1 cellular context compared by ENCODE assay signal in genomic region chr9:12784461-12785250, GRCh38.
TF ChIP-seq lines count a peak whose summit lies in the region.

No MANE protein-coding gene starts in this region.

TF ChIP-seq in HepG2, 621 proteins besides CTCF, POLR2A, EP300 and RAD21 (continued from another document and continues in another):
- TF ChIP-seq ZBTB37 (CRISPR knock-in tag; IDR thresholded peaks at IDR 0.05) (no peak), KAT7 (CRISPR knock-in tag; IDR thresholded peaks at IDR 0.05; ENCODE audit: borderline replicate concordance) (peak; percentile 27; the same call in 1 of the 2 replicates), TFDP2 (CRISPR knock-in tag; IDR thresholded peaks at IDR 0.05) (no peak), GATAD2A (CRISPR knock-in tag; IDR thresholded peaks at IDR 0.05) (peak; percentile 89), HMG20A (CRISPR knock-in tag; IDR thresholded peaks at IDR 0.05; ENCODE audit: borderline replicate concordance) (peak; percentile 83; the same call in 1 of the 2 replicates), ZNF530 (CRISPR knock-in tag; IDR thresholded peaks at IDR 0.05; ENCODE audit: low read depth) (no peak), YEATS2 (CRISPR knock-in tag; IDR thresholded peaks at IDR 0.05; ENCODE audit: borderline replicate concordance) (peak; percentile 42; the same call in 1 of the 2 replicates), ZNF160 (CRISPR knock-in tag; IDR thresholded peaks at IDR 0.05) (no peak), SMYD3 (CRISPR knock-in tag; IDR thresholded peaks at IDR 0.05) (no peak), ZFP37 (CRISPR knock-in tag; IDR thresholded peaks at IDR 0.05; ENCODE audit: borderline replicate concordance) (no peak), KDM5B (CRISPR knock-in tag; IDR thresholded peaks at IDR 0.05; ENCODE audit: borderline replicate concordance) (no peak), MAFF (IDR thresholded peaks at IDR 0.05; ENCODE audit: low read depth, low read length) (peak; percentile 98), ZNF34 (CRISPR knock-in tag; IDR thresholded peaks at IDR 0.05; ENCODE audit: borderline replicate concordance) (no peak), ZNF510 (CRISPR knock-in tag; IDR thresholded peaks at IDR 0.05; ENCODE audit: low read depth) (no peak), HNRNPLL (IDR thresholded peaks at IDR 0.05; ENCODE audit: low read depth, low read length, poor library complexity, severe bottlenecking) (no peak), SP2 (CRISPR knock-in tag; IDR thresholded peaks at IDR 0.05) (no peak), HOXD1 (CRISPR knock-in tag; IDR thresholded peaks at IDR 0.05) (no peak), ZNF562 (CRISPR knock-in tag; IDR thresholded peaks at IDR 0.05; ENCODE audit: borderline replicate concordance) (no peak), PAWR (CRISPR knock-in tag; IDR thresholded peaks at IDR 0.05; ENCODE audit: borderline replicate concordance) (no peak), STAT6 (CRISPR knock-in tag; IDR thresholded peaks at IDR 0.05; ENCODE audit: borderline replicate concordance) (no peak), STAT5B (CRISPR knock-in tag; IDR thresholded peaks at IDR 0.05) (no peak), SP140L (CRISPR knock-in tag; IDR thresholded peaks at IDR 0.05; ENCODE audit: borderline replicate concordance) (no peak), ZNF337 (CRISPR knock-in tag; IDR thresholded peaks at IDR 0.05; ENCODE audit: borderline replicate concordance, low read depth) (no peak), SAP130 (CRISPR knock-in tag; IDR thresholded peaks at IDR 0.05; ENCODE audit: low read depth) (peak; percentile 91), STAG1 (CRISPR knock-in tag; IDR thresholded peaks at IDR 0.05) (no peak), YEATS4 (CRISPR knock-in tag; IDR thresholded peaks at IDR 0.05; ENCODE audit: borderline replicate concordance) (0 out of 2 replicates have a peak, but pooled peaks have one; percentile 25), AGO1 (IDR thresholded peaks at IDR 0.05; ENCODE audit: low read depth, low read length, poor library complexity, severe bottlenecking) (no peak), ZFP36 (IDR thresholded peaks at IDR 0.05; ENCODE audit: borderline replicate concordance, low read depth, low read length, partially characterized antibody) (no peak), ZNF704 (CRISPR knock-in tag; IDR thresholded peaks at IDR 0.05; ENCODE audit: borderline replicate concordance) (no peak), MXD3 (CRISPR knock-in tag; IDR thresholded peaks at IDR 0.05) (no peak), ZNF713 (CRISPR knock-in tag; IDR thresholded peaks at IDR 0.05) (no peak), SALL2 (CRISPR knock-in tag; IDR thresholded peaks at IDR 0.05) (0 out of 2 replicates have a peak, but pooled peaks have one; percentile 46), ZSCAN12 (CRISPR knock-in tag; IDR thresholded peaks at IDR 0.05) (no peak), GMEB1 (CRISPR knock-in tag; IDR thresholded peaks at IDR 0.05; ENCODE audit: borderline replicate concordance) (no peak), PHF20 (CRISPR knock-in tag; IDR thresholded peaks at IDR 0.05) (0 out of 2 replicates have a peak, but pooled peaks have one; percentile 23), PHF8 (CRISPR knock-in tag; IDR thresholded peaks at IDR 0.05) (no peak), ETV6 (CRISPR knock-in tag; conservative IDR thresholded peaks at IDR 0.05) (no peak), ZBTB25 (CRISPR knock-in tag; IDR thresholded peaks at IDR 0.05) (0 out of 2 replicates have a peak, but pooled peaks have one; percentile 28), NR0B2 (CRISPR knock-in tag; IDR thresholded peaks at IDR 0.05) (no peak)
- TF ChIP-seq, protein P1, sequence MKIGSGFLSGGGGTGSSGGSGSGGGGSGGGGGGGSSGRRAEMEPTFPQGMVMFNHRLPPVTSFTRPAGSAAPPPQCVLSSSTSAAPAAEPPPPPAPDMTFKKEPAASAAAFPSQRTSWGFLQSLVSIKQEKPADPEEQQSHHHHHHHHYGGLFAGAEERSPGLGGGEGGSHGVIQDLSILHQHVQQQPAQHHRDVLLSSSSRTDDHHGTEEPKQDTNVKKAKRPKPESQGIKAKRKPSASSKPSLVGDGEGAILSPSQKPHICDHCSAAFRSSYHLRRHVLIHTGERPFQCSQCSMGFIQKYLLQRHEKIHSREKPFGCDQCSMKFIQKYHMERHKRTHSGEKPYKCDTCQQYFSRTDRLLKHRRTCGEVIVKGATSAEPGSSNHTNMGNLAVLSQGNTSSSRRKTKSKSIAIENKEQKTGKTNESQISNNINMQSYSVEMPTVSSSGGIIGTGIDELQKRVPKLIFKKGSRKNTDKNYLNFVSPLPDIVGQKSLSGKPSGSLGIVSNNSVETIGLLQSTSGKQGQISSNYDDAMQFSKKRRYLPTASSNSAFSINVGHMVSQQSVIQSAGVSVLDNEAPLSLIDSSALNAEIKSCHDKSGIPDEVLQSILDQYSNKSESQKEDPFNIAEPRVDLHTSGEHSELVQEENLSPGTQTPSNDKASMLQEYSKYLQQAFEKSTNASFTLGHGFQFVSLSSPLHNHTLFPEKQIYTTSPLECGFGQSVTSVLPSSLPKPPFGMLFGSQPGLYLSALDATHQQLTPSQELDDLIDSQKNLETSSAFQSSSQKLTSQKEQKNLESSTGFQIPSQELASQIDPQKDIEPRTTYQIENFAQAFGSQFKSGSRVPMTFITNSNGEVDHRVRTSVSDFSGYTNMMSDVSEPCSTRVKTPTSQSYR (CRISPR knock-in tag; IDR thresholded peaks at IDR 0.05; ENCODE audit: borderline replicate concordance): peak; percentile 90; the same call in 1 of the 2 replicates
- TF ChIP-seq, protein P2, sequence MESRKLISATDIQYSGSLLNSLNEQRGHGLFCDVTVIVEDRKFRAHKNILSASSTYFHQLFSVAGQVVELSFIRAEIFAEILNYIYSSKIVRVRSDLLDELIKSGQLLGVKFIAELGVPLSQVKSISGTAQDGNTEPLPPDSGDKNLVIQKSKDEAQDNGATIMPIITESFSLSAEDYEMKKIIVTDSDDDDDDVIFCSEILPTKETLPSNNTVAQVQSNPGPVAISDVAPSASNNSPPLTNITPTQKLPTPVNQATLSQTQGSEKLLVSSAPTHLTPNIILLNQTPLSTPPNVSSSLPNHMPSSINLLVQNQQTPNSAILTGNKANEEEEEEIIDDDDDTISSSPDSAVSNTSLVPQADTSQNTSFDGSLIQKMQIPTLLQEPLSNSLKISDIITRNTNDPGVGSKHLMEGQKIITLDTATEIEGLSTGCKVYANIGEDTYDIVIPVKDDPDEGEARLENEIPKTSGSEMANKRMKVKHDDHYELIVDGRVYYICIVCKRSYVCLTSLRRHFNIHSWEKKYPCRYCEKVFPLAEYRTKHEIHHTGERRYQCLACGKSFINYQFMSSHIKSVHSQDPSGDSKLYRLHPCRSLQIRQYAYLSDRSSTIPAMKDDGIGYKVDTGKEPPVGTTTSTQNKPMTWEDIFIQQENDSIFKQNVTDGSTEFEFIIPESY (CRISPR knock-in tag; IDR thresholded peaks at IDR 0.05): peak; percentile 21; the same call in 1 of the 2 replicates
- TF ChIP-seq, protein P3, sequence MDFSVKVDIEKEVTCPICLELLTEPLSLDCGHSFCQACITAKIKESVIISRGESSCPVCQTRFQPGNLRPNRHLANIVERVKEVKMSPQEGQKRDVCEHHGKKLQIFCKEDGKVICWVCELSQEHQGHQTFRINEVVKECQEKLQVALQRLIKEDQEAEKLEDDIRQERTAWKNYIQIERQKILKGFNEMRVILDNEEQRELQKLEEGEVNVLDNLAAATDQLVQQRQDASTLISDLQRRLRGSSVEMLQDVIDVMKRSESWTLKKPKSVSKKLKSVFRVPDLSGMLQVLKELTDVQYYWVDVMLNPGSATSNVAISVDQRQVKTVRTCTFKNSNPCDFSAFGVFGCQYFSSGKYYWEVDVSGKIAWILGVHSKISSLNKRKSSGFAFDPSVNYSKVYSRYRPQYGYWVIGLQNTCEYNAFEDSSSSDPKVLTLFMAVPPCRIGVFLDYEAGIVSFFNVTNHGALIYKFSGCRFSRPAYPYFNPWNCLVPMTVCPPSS (IDR thresholded peaks at IDR 0.05): no peak
- TF ChIP-seq, protein P4, sequence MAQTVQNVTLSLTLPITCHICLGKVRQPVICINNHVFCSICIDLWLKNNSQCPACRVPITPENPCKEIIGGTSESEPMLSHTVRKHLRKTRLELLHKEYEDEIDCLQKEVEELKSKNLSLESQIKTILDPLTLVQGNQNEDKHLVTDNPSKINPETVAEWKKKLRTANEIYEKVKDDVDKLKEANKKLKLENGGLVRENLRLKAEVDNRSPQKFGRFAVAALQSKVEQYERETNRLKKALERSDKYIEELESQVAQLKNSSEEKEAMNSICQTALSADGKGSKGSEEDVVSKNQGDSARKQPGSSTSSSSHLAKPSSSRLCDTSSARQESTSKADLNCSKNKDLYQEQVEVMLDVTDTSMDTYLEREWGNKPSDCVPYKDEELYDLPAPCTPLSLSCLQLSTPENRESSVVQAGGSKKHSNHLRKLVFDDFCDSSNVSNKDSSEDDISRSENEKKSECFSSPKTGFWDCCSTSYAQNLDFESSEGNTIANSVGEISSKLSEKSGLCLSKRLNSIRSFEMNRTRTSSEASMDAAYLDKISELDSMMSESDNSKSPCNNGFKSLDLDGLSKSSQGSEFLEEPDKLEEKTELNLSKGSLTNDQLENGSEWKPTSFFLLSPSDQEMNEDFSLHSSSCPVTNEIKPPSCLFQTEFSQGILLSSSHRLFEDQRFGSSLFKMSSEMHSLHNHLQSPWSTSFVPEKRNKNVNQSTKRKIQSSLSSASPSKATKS (CRISPR knock-in tag; IDR thresholded peaks at IDR 0.05): 0 out of 2 replicates have a peak, but pooled peaks have one; percentile 42
